ENCODE assay signal across 1 cellular context in genomic region chr2:102436284-102436683, GRCh38.
TF ChIP-seq lines count a peak whose summit lies in the region.

No MANE protein-coding gene starts in this region.

TF ChIP-seq in IMR-90, 13 proteins besides CTCF, POLR2A, EP300 and RAD21 (continued from another document):
- no peak for TF ChIP-seq USF2 (IDR thresholded peaks at IDR 0.05; ENCODE audit: low read depth, low read length)
- no peak for TF ChIP-seq MAFK (IDR thresholded peaks at IDR 0.05; ENCODE audit: low read depth, low read length)
- no peak for TF ChIP-seq RFX5 (IDR thresholded peaks at IDR 0.05; ENCODE audit: low read depth, low read length)
- no peak for TF ChIP-seq MAZ (IDR thresholded peaks at IDR 0.05; ENCODE audit: borderline replicate concordance, low read depth, low read length)
- no peak for TF ChIP-seq ELK1 (IDR thresholded peaks at IDR 0.05; ENCODE audit: borderline replicate concordance, low read depth, low read length)
- TF ChIP-seq FOS (IDR thresholded peaks at IDR 0.05; ENCODE audit: low read depth, low read length): no peak
- TF ChIP-seq NFE2L2 (IDR thresholded peaks at IDR 0.05; ENCODE audit: low read depth, low read length): no peak
- TF ChIP-seq MXI1 (IDR thresholded peaks at IDR 0.05; ENCODE audit: borderline replicate concordance, low read depth, low read length): no peak
- no peak for TF ChIP-seq CEBPB (IDR thresholded peaks at IDR 0.05; ENCODE audit: low read depth, low read length)
- no peak for TF ChIP-seq RCOR1 (IDR thresholded peaks at IDR 0.05; ENCODE audit: insufficient replicate concordance, low read length)
- TF ChIP-seq CHD1 (IDR thresholded peaks at IDR 0.05; ENCODE audit: low read depth, low read length): no peak
- no peak for TF ChIP-seq SMC3 (IDR thresholded peaks at IDR 0.05; ENCODE audit: low read depth, low read length)
